36 cellular contexts compared by ENCODE assay signal in the genomic region with DNA sequence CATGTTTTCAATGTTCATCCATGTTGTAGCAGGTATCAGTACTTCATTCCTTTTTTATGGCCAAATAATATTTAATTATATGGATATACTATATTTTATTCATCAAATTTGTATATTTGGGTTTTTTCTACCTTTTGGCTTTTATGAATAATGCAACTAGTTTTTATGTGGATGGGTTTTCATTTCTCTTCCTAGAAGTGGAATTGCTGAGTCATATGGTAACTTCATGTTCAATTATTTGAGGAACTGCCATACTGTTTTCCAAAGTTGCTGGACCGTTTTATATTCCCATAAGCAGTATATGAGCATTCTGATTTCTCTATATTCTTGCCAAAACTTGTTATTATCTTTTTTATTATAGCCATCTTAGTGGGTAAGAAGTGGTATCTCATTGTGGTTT. TPM values are rescaled to one million over a fixed set of nuclear protein-coding genes. Genes with fewer than 3 reads are reported as not detected.
"Had no signal": no experiment of that assay in that cellular context is flagged by ENCODE, and none has a peak within 500 bp of the region (broad histone marks: within the 10 kb centered on the region; RNA-seq: fewer than 3 reads in every experiment).

No MANE protein-coding gene starts in this region.

- H3K27ac ChIP-seq: adrenal gland, body of pancreas, brain microvascular endothelial cell, breast epithelium, VCaP had no signal

- ATAC-seq: activated CD8-positive, alpha-beta T cell treated with anti-CD3 and anti-CD28 coated beads for 36 hours; activated naive CD4-positive, alpha-beta T cell treated with anti-CD3 and anti-CD28 coated beads, Interleukin-2, amount 50 U/mL, for 72 hours; activated T-cell treated with anti-CD3 and anti-CD28 coated beads, Interleukin-2, amount 50 U/mL, for 4 hours; activated T-cell treated with anti-CD3 and anti-CD28 coated beads, Interleukin-2, amount 50 U/mL, for 72 hours; activated T-helper 17 cell treated with anti-CD3 and anti-CD28 coated beads, Interleukin-2, amount 50 U/mL, for 72 hours; body of pancreas had no signal

- H3K4me3 ChIP-seq: adrenal gland, body of pancreas, breast epithelium had no signal

- DNase-seq: activated B cell treated with CpG ODN at 0.5 μM for 24 hours; activated CD4-positive, alpha-beta memory T cell treated with anti-CD3 and anti-CD28 coated beads for 36 hours; activated CD4-positive, alpha-beta T cell treated with anti-CD3 and anti-CD28 coated beads for 4 hours; activated CD4-positive, alpha-beta T cell treated with anti-CD3 and anti-CD28 coated beads, Interleukin-2, amount 10 ng/mL, durations not matched to agents 24 days and 14 days; activated CD4-positive, alpha-beta T cell treated with anti-CD3 and anti-CD28 coated beads, Interleukin-2, amount 50 U/mL, for 1 hour; activated CD4-positive, alpha-beta T cell treated with anti-CD3 and anti-CD28 coated beads, Interleukin-2, amount 50 U/mL, for 4 hours; activated CD4-positive, CD25-positive, alpha-beta regulatory T cell treated with anti-CD3 and anti-CD28 coated beads, Interleukin-2, amount 50 U/mL, for 72 hours; activated CD8-positive, alpha-beta memory T cell treated with anti-CD3 and anti-CD28 coated beads, Interleukin-2, amount 50 U/mL, for 4 hours; activated CD8-positive, alpha-beta T cell treated with anti-CD3 and anti-CD28 coated beads for 36 hours; activated effector memory CD4-positive, alpha-beta T cell treated with anti-CD3 and anti-CD28 coated beads, Interleukin-2, amount 50 U/mL, for 16 hours; activated gamma-delta T cell treated with Interleukin-2 at 50 U/mL for 16 hours; activated naive CD4-positive, alpha-beta T cell; activated naive CD4-positive, alpha-beta T cell treated with anti-CD3 and anti-CD28 coated beads for 36 hours; activated naive CD4-positive, alpha-beta T cell treated with anti-CD3 and anti-CD28 coated beads, Interleukin-2, amount 50 U/mL, for 16 hours; activated naive CD8-positive, alpha-beta T cell treated with anti-CD3 and anti-CD28 coated beads for 36 hours; activated T-cell treated with anti-CD3 and anti-CD28 coated beads for 4 hours; activated T-cell treated with anti-CD3 and anti-CD28 coated beads, Interleukin-2, amount 50 U/mL, for 1 hour; activated T-cell treated with anti-CD3 and anti-CD28 coated beads, Interleukin-2, amount 50 U/mL, for 4 hours; activated T-cell treated with anti-CD3 and anti-CD28 coated beads, Interleukin-2, amount 50 U/mL, for 72 hours; adrenal gland; amniotic stem cell; aorta; body of pancreas; brain microvascular endothelial cell; central memory CD4-positive, alpha-beta T cell; T-helper 2 cell; T-helper 9 cell had no signal

- H3K36me3 Mint-ChIP-seq: activated naive CD4-positive, alpha-beta T cell treated with anti-CD3 and anti-CD28 coated beads, Interleukin-2, amount 50 U/mL, for 72 hours had no signal

- H3K9me3 Mint-ChIP-seq: activated CD4-positive, alpha-beta T cell treated with anti-CD3 and anti-CD28 coated beads, Interleukin-2, amount 10 ng/mL, durations not matched to agents 24 days and 14 days; activated naive CD4-positive, alpha-beta T cell treated with anti-CD3 and anti-CD28 coated beads, Interleukin-2, amount 50 U/mL, for 72 hours; activated T-cell treated with anti-CD3 and anti-CD28 coated beads, Interleukin-2, amount 50 U/mL, for 4 hours; activated T-helper 1 cell treated with anti-CD3 and anti-CD28 coated beads, Interleukin-12 subunit alpha, Interleukin-12 subunit beta, Interleukin-2, Interleukin-4 antibody, amounts not matched to agents 30 ng/mL and 10 ng/mL and 1 ng/mL, durations not matched to agents 14 hours and 24 hours and 36 hours; activated T-helper 17 cell treated with anti-CD3 and anti-CD28 coated beads, Interleukin-2, amount 50 U/mL, for 72 hours; T-helper 1 cell treated with Interleukin-12 subunit alpha and Interleukin-12 subunit beta and Interleukin-4 antibody, amounts not matched to agents 30 μg/mL and 1 μg/mL, for 36 hours; T-helper 2 cell treated with Interferon-gamma antibody and Interleukin-4, amounts not matched to agents 5 μg/mL and 100 μg/mL, for 36 hours had no signal

- H3K4me1 Mint-ChIP-seq: activated B cell treated with CpG ODN at 0.5 μM for 24 hours; activated CD4-positive, alpha-beta T cell treated with anti-CD3 and anti-CD28 coated beads, Interleukin-2, amount 10 ng/mL, durations not matched to agents 24 days and 14 days; activated naive CD8-positive, alpha-beta T cell treated with anti-CD3 and anti-CD28 coated beads for 36 hours; activated T-helper 17 cell treated with anti-CD3 and anti-CD28 coated beads, Interleukin-2, amount 50 U/mL, for 72 hours had no signal

- H3K4me3 Mint-ChIP-seq: activated B cell treated with CpG ODN at 0.5 μM for 24 hours; activated CD4-positive, alpha-beta memory T cell treated with anti-CD3 and anti-CD28 coated beads for 36 hours; activated CD4-positive, alpha-beta T cell treated with anti-CD3 and anti-CD28 coated beads, Interleukin-2, amount 10 ng/mL, durations not matched to agents 24 days and 14 days; activated CD8-positive, alpha-beta T cell treated with anti-CD3 and anti-CD28 coated beads for 36 hours; activated naive CD4-positive, alpha-beta T cell treated with anti-CD3 and anti-CD28 coated beads for 36 hours; activated naive CD8-positive, alpha-beta T cell treated with anti-CD3 and anti-CD28 coated beads for 36 hours; activated T-cell treated with anti-CD3 and anti-CD28 coated beads, Interleukin-2, amount 50 U/mL, for 4 hours; activated T-cell treated with anti-CD3 and anti-CD28 coated beads, Interleukin-2, amount 50 U/mL, for 72 hours; activated T-helper 1 cell treated with anti-CD3 and anti-CD28 coated beads, Interleukin-12 subunit alpha, Interleukin-12 subunit beta, Interleukin-2, Interleukin-4 antibody, amounts not matched to agents 30 ng/mL and 10 ng/mL and 1 ng/mL, durations not matched to agents 14 hours and 24 hours and 36 hours; activated T-helper 17 cell treated with anti-CD3 and anti-CD28 coated beads, Interleukin-2, amount 50 U/mL, for 72 hours; T-helper 1 cell treated with Interleukin-12 subunit alpha and Interleukin-12 subunit beta and Interleukin-4 antibody, amounts not matched to agents 30 μg/mL and 1 μg/mL, for 36 hours; T-helper 2 cell treated with Interferon-gamma antibody and Interleukin-4, amounts not matched to agents 5 μg/mL and 100 μg/mL, for 36 hours had no signal

- H3K4me1 ChIP-seq: adrenal gland, body of pancreas, breast epithelium had no signal

- H3K36me3 ChIP-seq: adrenal gland, brain microvascular endothelial cell, breast epithelium had no signal

- FAIRE-seq: astrocyte, TTC549 had no signal

- H3K9me3 ChIP-seq: adrenal gland, body of pancreas had no signal

- H3K27ac Mint-ChIP-seq: activated B cell treated with CpG ODN at 0.5 μM for 24 hours; activated CD4-positive, alpha-beta memory T cell treated with anti-CD3 and anti-CD28 coated beads for 36 hours; activated CD4-positive, alpha-beta T cell treated with anti-CD3 and anti-CD28 coated beads, Interleukin-2, amount 10 ng/mL, durations not matched to agents 24 days and 14 days; activated CD8-positive, alpha-beta T cell treated with anti-CD3 and anti-CD28 coated beads for 36 hours; activated naive CD4-positive, alpha-beta T cell treated with anti-CD3 and anti-CD28 coated beads for 36 hours; activated naive CD4-positive, alpha-beta T cell treated with anti-CD3 and anti-CD28 coated beads, Interleukin-2, amount 50 U/mL, for 72 hours; activated naive CD8-positive, alpha-beta T cell treated with anti-CD3 and anti-CD28 coated beads for 36 hours; activated T-cell treated with anti-CD3 and anti-CD28 coated beads, Interleukin-2, amount 50 U/mL, for 72 hours; activated T-helper 1 cell treated with anti-CD3 and anti-CD28 coated beads, Interleukin-12 subunit alpha, Interleukin-12 subunit beta, Interleukin-2, Interleukin-4 antibody, amounts not matched to agents 30 ng/mL and 10 ng/mL and 1 ng/mL, durations not matched to agents 14 hours and 24 hours and 36 hours; activated T-helper 17 cell treated with anti-CD3 and anti-CD28 coated beads, Interleukin-2, amount 50 U/mL, for 72 hours; T-helper 1 cell treated with Interleukin-12 subunit alpha and Interleukin-12 subunit beta and Interleukin-4 antibody, amounts not matched to agents 30 μg/mL and 1 μg/mL, for 36 hours; T-helper 2 cell treated with Interferon-gamma antibody and Interleukin-4, amounts not matched to agents 5 μg/mL and 100 μg/mL, for 36 hours had no signal

- H3K27me3 ChIP-seq: adrenal gland, body of pancreas, brain microvascular endothelial cell, breast epithelium had no signal

RNA-seq across cellular contexts. Expression of gene CFAP57, which starts 16.0 kb away (rescaled TPM):
- total RNA-seq: activated B cell treated with CpG ODN at 0.5 μM for 24 hours; activated T-helper 1 cell treated with anti-CD3 and anti-CD28 coated beads, Interleukin-12 subunit alpha, Interleukin-12 subunit beta, Interleukin-2, Interleukin-4 antibody, amounts not matched to agents 30 ng/mL and 10 ng/mL and 1 ng/mL, durations not matched to agents 14 hours and 24 hours and 36 hours had no signal
